Comparison of ENCODE assay signal across 9 cellular contexts in the genomic region with DNA sequence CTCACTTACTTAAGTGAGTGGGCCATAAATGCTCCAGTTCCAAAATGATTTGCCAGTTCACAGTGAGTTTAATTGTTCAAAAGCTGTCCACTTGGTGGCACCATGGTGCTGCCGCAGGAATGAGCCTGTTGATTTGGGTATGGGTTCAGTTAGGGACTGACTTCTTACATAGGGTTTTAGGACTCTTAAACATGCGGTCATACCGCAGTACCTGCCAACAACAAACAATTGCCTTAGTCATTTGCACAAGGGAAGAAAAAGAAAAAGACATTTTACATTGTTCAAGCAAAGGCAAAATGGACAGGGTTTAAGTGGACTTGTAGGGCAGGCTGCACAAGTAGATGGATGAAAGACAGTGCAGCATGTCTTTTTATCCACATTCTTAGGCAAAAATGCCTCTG.
A peak's percentile ranks its signal among the peaks of the same experiment; 100 is the strongest.
DNase-seq lines count a peak whose midpoint lies in the region; ATAC-seq, FAIRE-seq and TF ChIP-seq lines count a peak whose summit lies in the region.
"Had no signal": no experiment of that assay in that cellular context is flagged by ENCODE, and none has a peak within 500 bp of the region (broad histone marks: within the 10 kb centered on the region; RNA-seq: fewer than 3 reads in every experiment).

No MANE protein-coding gene starts in this region.

- H3K36me3 ChIP-seq in lung (ENCODE audit: control insufficient read depth in 2 of 2, insufficient read depth in 2 of 2, low read length in 2 of 2) (no peaks in the 10 kb centered on the region), thoracic aorta (no peaks in the 10 kb centered on the region)
- H3K36me3 ChIP-seq: neutrophil had no signal

- H3K27me3 ChIP-seq in lung (ENCODE audit: control insufficient read depth, insufficient read depth) (no peaks in the 10 kb centered on the region), thoracic aorta (replicated peaks; ENCODE audit: insufficient read depth) (no peaks in the 10 kb centered on the region)

- ATAC-seq in HG02885 (IDR thresholded peaks at IDR 0.05; ENCODE audit: poor library complexity, unreplicated experiment) (peak; percentile 96), lung (ENCODE audit: insufficient read depth, low FRiP score) (no peak), thoracic aorta (ENCODE audit: insufficient number of reproducible peaks, low FRiP score, low read depth) (peak; percentile 43)

- H3K4me3 ChIP-seq in lung (no peak overlapping the region), thoracic aorta (no peak overlapping the region)

- no peaks in the 10 kb centered on the region for H3K9me3 ChIP-seq in lung (ENCODE audit: control insufficient read depth in 2 of 2, insufficient read depth in 1 of 2, low read length in 1 of 2)
- no peaks in the 10 kb centered on the region for H3K9me3 ChIP-seq in thoracic aorta
- H3K9me3 ChIP-seq: neutrophil had no signal

- H3K27ac ChIP-seq in lung (ENCODE audit: low read depth in 1 of 2, low read length in 1 of 2) = no peak overlapping the region
- no peak overlapping the region for H3K27ac ChIP-seq in thoracic aorta
- H3K27ac ChIP-seq: neutrophil had no signal

- FAIRE-seq in TTC549 (lab: Jason Lieb, UNC) = peak; percentile 94

- DNase-seq in ACHN (peak; percentile 66), NCI-H1694 (lab: John Stamatoyannopoulos, UW) (peak; percentile 46), ecto neural progenitor cell (ENCODE audit: low spot score) (peak; percentile 76), lung (ENCODE audit: low spot score) (no peak), thoracic aorta (ENCODE audit: low spot score) (no peak)

- in situ Hi-C loops in ACHN (cut with HindIII; ENCODE audit: low pct_ligation_motif_present, low pct_unique_long_range_greater_than_20kb, low sequenced_read_pairs) = no loop called here

- peak; percentile 76 for TF ChIP-seq CTCF in GM12873 (IDR thresholded peaks at IDR 0.05; ENCODE audit: insufficient read depth, low read depth, low read length, missing control alignments)
- TF ChIP-seq CTCF in lung (IDR thresholded peaks at IDR 0.05; ENCODE audit: control extremely low read depth, extremely low read depth) = peak; percentile 25
- TF ChIP-seq CTCF in thoracic aorta (IDR thresholded peaks at IDR 0.05) = peak; percentile 58

- no peaks in the 10 kb centered on the region for H3K4me1 ChIP-seq in lung (ENCODE audit: control insufficient read depth in 2 of 2, insufficient read depth in 2 of 2, low read length in 2 of 2)
- H3K4me1 ChIP-seq in thoracic aorta (ENCODE audit: control insufficient read depth in 1 of 2, low read depth in 2 of 2) = no peaks in the 10 kb centered on the region

- WGBS in lung, 2 donors = 4 to 12% methylated on average over 3 of the region's 3 CpGs

Comparison
In these comparisons a context has a peak if more than half of its experiments do, and no peak if none do; other contexts are left out.
1. DNase-seq: peak in ACHN (single experiment), NCI-H1694 (single experiment) and ecto neural progenitor cell (single experiment); none in lung (single experiment) and thoracic aorta (single experiment).
2. CTCF ChIP-seq: peak in every context shown above with its lines; median percentile 76 in GM12873; 58 in thoracic aorta; 25 in lung.